ENCODE assay signal across 9 cellular contexts in the genomic region with DNA sequence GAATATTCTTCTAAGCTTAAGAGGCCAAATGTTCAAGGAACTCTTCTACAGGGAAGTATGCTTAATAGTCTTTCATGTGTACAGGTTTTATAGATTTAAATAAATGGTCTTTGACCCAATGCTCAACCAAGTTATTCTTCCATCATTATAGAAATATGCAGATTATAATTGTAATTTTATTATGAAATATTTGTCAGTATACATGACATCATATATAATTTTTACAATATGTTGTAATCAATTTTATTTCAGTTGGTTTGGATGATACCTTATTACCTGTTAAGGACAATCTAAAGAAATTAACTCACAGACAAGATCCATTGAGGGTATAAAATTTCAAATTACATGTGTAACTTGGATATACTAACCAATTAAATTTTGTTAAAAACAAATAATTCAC.
"Had no signal": no experiment of that assay in that cellular context is flagged by ENCODE, and none has a peak within 500 bp of the region (broad histone marks: within the 10 kb centered on the region; RNA-seq: fewer than 3 reads in every experiment).

No MANE protein-coding gene starts in this region.

- DNase-seq: GM23248, GOT3, H7, Karpas-422, KBM-7 had no signal

- ATAC-seq: HCT116 had no signal

- H3K36me3 ChIP-seq: HAP-1 had no signal

- H3K4me1 ChIP-seq: HAP-1 had no signal

- H3K27ac ChIP-seq: GM23248, HL-60, KMS-11 had no signal

- H3K4me3 ChIP-seq: GM23248, HAP-1 had no signal

- H3K9ac ChIP-seq: GM23248, KMS-11 had no signal

- H3K4me2 ChIP-seq: KMS-11 had no signal

- H2AFZ ChIP-seq: GM23248 had no signal

- H3K9me3 ChIP-seq: HAP-1 had no signal
